8 cellular contexts compared by ENCODE assay signal in genomic region chrX:48801281-48802088, GRCh38. TPM values are rescaled to one million over a fixed set of nuclear protein-coding genes. Genes with fewer than 3 reads are reported as not detected.
A peak's percentile ranks its signal among the peaks of the same experiment; 100 is the strongest.
DNase-seq lines count a peak whose midpoint lies in the region; ATAC-seq and TF ChIP-seq lines count a peak whose summit lies in the region.

HDAC6 (plus strand) TSS chrX:48802067; CDS start chrX:48802693, 626 bp downstream.

- peaks cover 13% of the 10 kb centered on the region for H3K4me1 Mint-ChIP-seq in CD14-positive monocyte
- H3K4me1 Mint-ChIP-seq in activated CD4-positive, alpha-beta memory T cell treated with anti-CD3 and anti-CD28 coated beads for 36 hours (ENCODE audit: low read depth) = peaks cover 16% of the 10 kb centered on the region

- H3K27ac ChIP-seq in liver (ENCODE audit: low read depth in 1 of 2, low read length in 2 of 2) = peak within 1 kb of the TSS; percentile 95 to 96

- under 1% methylated on average over 89 of the region's 89 CpGs for WGBS in liver

- TF ChIP-seq CTCF in CD14-positive monocyte (IDR thresholded peaks at IDR 0.05) = no peak
- no peak for TF ChIP-seq CTCF in liver (IDR thresholded peaks at IDR 0.05; ENCODE audit: low read depth, low read length, missing input control)

- H3K4me3 ChIP-seq in liver (ENCODE audit: low read depth in 1 of 3, low read length in 3 of 3) = peak within 1 kb of the TSS; percentile 62 to 74 (median 64)

- H3K27me3 ChIP-seq in liver (ENCODE audit: control insufficient read depth in 4 of 4, insufficient read depth in 4 of 4, low read length in 3 of 4) = no peaks in the 10 kb centered on the region

- intact Hi-C loops in CD14-positive monocyte (cut with micrococcal nuclease) = loop anchor here (5.0 to 10.0 kb wide), 6 partner anchors 64 to 317 kb away; partner anchors contain the start of genes PQBP1 (in 2 of the 2), TIMM17B (in 2 of the 2), RBM3 (in 1 of the 2) and SUV39H1 (in 1 of the 2)
- intact Hi-C loops in activated CD4-positive, alpha-beta memory T cell treated with anti-CD3 and anti-CD28 coated beads for 36 hours (cut with micrococcal nuclease) = loop anchor here (1.0 to 10.0 kb wide), 9 partner anchors 64 to 363 kb away; partner anchors contain the start of genes MAGIX, OTUD5, PIM2 and PQBP1

- TF ChIP-seq RAD21 in liver (IDR thresholded peaks at IDR 0.05) = no peak

- ATAC-seq in GM19397 (IDR thresholded peaks at IDR 0.05; ENCODE audit: unreplicated experiment) (peak; percentile 85), HG03571 (IDR thresholded peaks at IDR 0.05; ENCODE audit: unreplicated experiment) (peak; percentile 86)

- H3K9ac ChIP-seq in liver (ENCODE audit: low read depth in 1 of 2, low read length in 2 of 2) = peak within 1 kb of the TSS in 1 of 2 donors; percentile 96

- peaks cover 0 to 7% (median 3%) of the 10 kb centered on the region in 4 donors for H3K36me3 ChIP-seq in liver (ENCODE audit: control insufficient read depth in 4 of 4, insufficient read depth in 3 of 4, low read depth in 1 of 4, low read length in 3 of 4)

- POLR2A ChIA-PET in activated CD4-positive, alpha-beta memory T cell treated with anti-CD3 and anti-CD28 coated beads for 36 hours (lab: Charles Lee) = interaction anchor here (0.6 to 1.6 kb wide), 4 partner anchors 64 to 125 kb away, joined by 3 to 4 read pairs (median 4); partner anchors contain the start of gene SUV39H1

- peak within 1 kb of the TSS; percentile 93 to 96 for H3K4me3 Mint-ChIP-seq in CD14-positive monocyte
- H3K4me3 Mint-ChIP-seq in activated CD4-positive, alpha-beta memory T cell treated with anti-CD3 and anti-CD28 coated beads for 36 hours = peak within 1 kb of the TSS; percentile 95

- peaks cover 0 to 8% (median 0%) of the 10 kb centered on the region in 3 donors for H3K27me3 Mint-ChIP-seq in CD14-positive monocyte (ENCODE audit: low read depth in 3 of 3)
- H3K27me3 Mint-ChIP-seq in activated CD4-positive, alpha-beta memory T cell treated with anti-CD3 and anti-CD28 coated beads for 36 hours = no peaks in the 10 kb centered on the region

- H3K4me1 ChIP-seq in liver (ENCODE audit: control insufficient read depth in 4 of 4, insufficient read depth in 4 of 4, low read length in 3 of 4) = peaks cover 2 to 14% (median 5%) of the 10 kb centered on the region in 4 donors

- H3K9me3 Mint-ChIP-seq in CD14-positive monocyte = peaks cover 0 to 11% (median 5%) of the 10 kb centered on the region in 7 donors
- H3K9me3 Mint-ChIP-seq in activated CD4-positive, alpha-beta memory T cell treated with anti-CD3 and anti-CD28 coated beads for 36 hours = no peaks in the 10 kb centered on the region

- H3K27ac Mint-ChIP-seq in CD14-positive monocyte = peak within 1 kb of the TSS; percentile 98 to 99 (median 99)
- H3K27ac Mint-ChIP-seq in activated CD4-positive, alpha-beta memory T cell treated with anti-CD3 and anti-CD28 coated beads for 36 hours = peak within 1 kb of the TSS; percentile 99

- peaks cover 16 to 23% of the 10 kb centered on the region in 2 donors for H3K36me3 Mint-ChIP-seq in CD14-positive monocyte
- peaks cover 5% of the 10 kb centered on the region for H3K36me3 Mint-ChIP-seq in activated CD4-positive, alpha-beta memory T cell treated with anti-CD3 and anti-CD28 coated beads for 36 hours

- H3K9me3 ChIP-seq in liver (ENCODE audit: control insufficient read depth in 4 of 4, low read length in 3 of 4) = no peaks in the 10 kb centered on the region

- DNase-seq in CD14-positive monocyte (ENCODE audit: low spot score) (peak; percentile 97), NCI-H82 (lab: John Stamatoyannopoulos, UW) (peak; percentile 99), dermis microvascular lymphatic vessel endothelial cell (ENCODE audit: low read depth in 2 of 2) (peak; percentile 96 to 99)
- DNase-seq in activated CD4-positive, alpha-beta memory T cell treated with anti-CD3 and anti-CD28 coated beads for 36 hours = peak; percentile 97
- peak; percentile 95 for DNase-seq in stimulated activated CD4-positive, alpha-beta T cell treated with anti-CD3 and anti-CD28 coated beads, Interleukin-4, amount 100 ng/mL, for 24 hours

- CTCF ChIA-PET in activated CD4-positive, alpha-beta memory T cell treated with anti-CD3 and anti-CD28 coated beads for 36 hours (lab: Charles Lee) = interaction anchor here (1.0 to 1.5 kb wide), 2 partner anchors 153 to 170 kb away, joined by 3 read pairs; no protein-coding TSS in a partner anchor

TF ChIP-seq in liver, 16 proteins besides CTCF, POLR2A, EP300 and RAD21:
- TF ChIP-seq ZBTB33 (IDR thresholded peaks at IDR 0.05) (peak; percentile 98), RXRA (IDR thresholded peaks at IDR 0.05) (no peak), HNF4G (IDR thresholded peaks at IDR 0.05) (no peak), REST (IDR thresholded peaks at IDR 0.05) (peak; percentile 30), TAF1 (conservative IDR thresholded peaks at IDR 0.05) (peak; percentile 58), FOXA1 (IDR thresholded peaks at IDR 0.05) (peak; percentile 24), NR2F2 (IDR thresholded peaks at IDR 0.05) (no peak), SP1 (IDR thresholded peaks at IDR 0.05) (peak; percentile 82), GABPA (IDR thresholded peaks at IDR 0.05 in 1 of 2, conservative IDR thresholded peaks at IDR 0.05 in 1 of 2) (no peak)

RNA-seq across cellular contexts. Expression of gene HDAC6, which starts in this region (rescaled TPM):
- polyA plus RNA-seq in CD14-positive monocyte (10 to 100 TPM; 12.7 to 19.7 TPM), liver (10 to 100 TPM; 54.4 to 59.2 TPM)
- 10 to 100 TPM; 71.8 to 81.9 TPM for total RNA-seq in activated CD4-positive, alpha-beta memory T cell treated with anti-CD3 and anti-CD28 coated beads for 36 hours
- total RNA-seq in dermis microvascular lymphatic vessel endothelial cell (17.3 and 26.3 TPM in 2 replicates), liver (10 to 100 TPM; 48.1 to 80.5 TPM)

Comparison
In these comparisons a context has a peak if more than half of its experiments do, and no peak if none do; other contexts are left out.
1. Peak in every context shown above with its lines: DNase-seq, ATAC-seq, H3K4me3 ChIP-seq and H3K27ac ChIP-seq.